Comparison of ENCODE assay signal across 10 cellular contexts in genomic region chr1:38452246-38452645, GRCh38.
"Had no signal": no experiment of that assay in that cellular context is flagged by ENCODE, and none has a peak within 500 bp of the region (broad histone marks: within the 10 kb centered on the region; RNA-seq: fewer than 3 reads in every experiment).

No MANE protein-coding gene starts in this region.

- H3K36me3 ChIP-seq: ascending aorta, heart right ventricle, tibial nerve had no signal

- H3K27me3 ChIP-seq: ascending aorta had no signal

- H3K9me3 ChIP-seq: ascending aorta, heart right ventricle, tibial nerve had no signal

- ATAC-seq: activated naive CD4-positive, alpha-beta T cell treated with anti-CD3 and anti-CD28 coated beads, Interleukin-2, amount 50 U/mL, for 72 hours; stimulated activated naive CD8-positive, alpha-beta T cell treated with anti-CD3 and anti-CD28 coated beads, Interleukin-15, amount 100 ng/mL, for 72 hours had no signal

- H3K27ac ChIP-seq: ascending aorta, heart right ventricle had no signal

- FAIRE-seq: endometrium had no signal

- H3K4me1 ChIP-seq: ascending aorta had no signal

- H3K4me3 ChIP-seq: ascending aorta, heart right ventricle, tibial nerve had no signal

- DNase-seq: activated T-cell treated with anti-CD3 and anti-CD28 coated beads, Interleukin-2, amount 50 U/mL, for 1 hour; foreskin fibroblast; heart right ventricle; stimulated activated CD4-positive, alpha-beta T cell treated with anti-CD3 and anti-CD28 coated beads, Interleukin-1b, Interleukin-23, amount 100 ng/mL, for 48 hours; stimulated activated naive CD8-positive, alpha-beta T cell treated with anti-CD3 and anti-CD28 coated beads, Interleukin-15, amount 100 ng/mL, for 72 hours; T-helper 9 cell had no signal
